ENCODE assay signal across 14 cellular contexts in the genomic region with DNA sequence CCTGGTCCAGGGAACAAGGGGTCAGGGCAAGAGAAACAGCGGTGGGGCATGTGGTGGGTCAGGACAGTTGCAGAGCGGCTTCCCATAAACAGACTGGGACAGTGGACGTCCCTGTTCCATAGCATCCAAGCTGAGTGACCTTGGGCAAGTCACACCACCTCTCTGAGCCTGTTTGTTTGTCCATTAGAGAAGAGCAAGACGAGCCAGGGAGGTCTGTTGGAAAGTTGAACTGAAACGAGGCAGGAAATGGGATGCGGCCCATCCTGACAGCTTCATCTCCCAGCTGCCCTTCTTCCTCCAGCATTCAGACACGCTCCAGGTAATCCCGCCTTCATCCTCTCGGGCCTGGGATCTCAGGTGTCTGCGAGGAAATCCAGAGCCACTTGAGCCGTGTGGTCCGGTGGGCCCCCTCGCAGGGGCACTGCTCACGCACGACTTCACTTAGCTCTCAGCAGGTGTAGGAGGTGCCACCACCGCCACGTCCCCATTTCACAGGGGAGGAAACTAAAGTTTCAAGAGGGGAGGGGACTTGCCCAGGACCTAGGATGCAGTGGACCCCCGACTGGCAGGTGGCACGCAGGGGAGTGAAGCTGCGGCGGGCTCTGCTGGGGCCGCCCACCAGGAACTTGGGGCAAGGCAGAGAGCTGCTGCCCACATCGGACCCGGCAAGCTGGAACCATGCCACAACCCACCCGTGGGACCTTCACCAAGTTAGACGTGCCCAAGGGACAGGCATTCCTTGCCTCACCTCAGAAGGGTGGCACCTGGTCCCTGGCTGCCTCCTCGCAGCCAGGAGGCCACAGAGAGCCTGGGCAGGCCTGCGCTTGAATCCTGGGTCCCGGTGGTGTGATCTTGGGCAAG. TPM values are rescaled to one million over a fixed set of nuclear protein-coding genes. Genes with fewer than 3 reads are reported as not detected.
DNase-seq lines count a peak whose midpoint lies in the region; ATAC-seq, FAIRE-seq and TF ChIP-seq lines count a peak whose summit lies in the region.
"Had no signal": no experiment of that assay in that cellular context is flagged by ENCODE, and none has a peak within 500 bp of the region (broad histone marks: within the 10 kb centered on the region; RNA-seq: fewer than 3 reads in every experiment).

No MANE protein-coding gene starts in this region.

- in situ Hi-C loops in GM12878 (cut with MboI) = no loop called here

- SMC1A ChIA-PET in GM12878 (lab: Charles Lee; ENCODE audit: uncharacterized antibody, unreplicated experiment) = interaction anchor here (0.9 to 3.3 kb wide), 7 partner anchors 21 to 171 kb away, joined by 3 to 11 read pairs (median 4); a partner anchor contains a TSS

- H3K9me3 ChIP-seq in BE2C = no peaks in the 10 kb centered on the region
- no peaks in the 10 kb centered on the region for H3K9me3 ChIP-seq in GM12878 (replicated peaks; ENCODE audit: control insufficient read depth, insufficient read depth, low read length)
- H3K9me3 ChIP-seq in mucosa of descending colon = no peaks in the 10 kb centered on the region

- H3K4me3 ChIP-seq in BE2C (ENCODE audit: low read depth, low read length) = no peak overlapping the region
- no peak overlapping the region for H3K4me3 ChIP-seq in GM12878
- peak overlapping the region; percentile 24 for H3K4me3 ChIP-seq in mucosa of descending colon

- H3K9ac ChIP-seq in GM12878 (ENCODE audit: control insufficient read depth, insufficient read depth, low read length) = no peak overlapping the region

- H3K36me3 ChIP-seq in BE2C = peaks cover 4% of the 10 kb centered on the region
- H3K36me3 ChIP-seq in GM12878 (ENCODE audit: control insufficient read depth in 2 of 2, insufficient read depth in 2 of 2, low read length in 1 of 2) = peaks cover 3 to 4% of the 10 kb centered on the region in 2 experiments; a peak in 3 of 4 replicates
- no peaks in the 10 kb centered on the region for H3K36me3 ChIP-seq in mucosa of descending colon (ENCODE audit: low read depth)

- no peaks in the 10 kb centered on the region for H3K4me1 ChIP-seq in BE2C
- H3K4me1 ChIP-seq in GM12878 (ENCODE audit: control insufficient read depth, insufficient read depth, low read length) = peaks cover 23% of the 10 kb centered on the region
- peaks cover 44% of the 10 kb centered on the region for H3K4me1 ChIP-seq in mucosa of descending colon (ENCODE audit: low read depth)

- no peak for FAIRE-seq in GM12878 (lab: Jason Lieb, UNC)

- CTCF ChIA-PET in GM12878 (lab: Yijun Ruan, JAX) (interaction anchor here (0.7 to 6.1 kb wide), 9 partner anchors 12 to 306 kb away, joined by 3 to 84 read pairs (median 4); a partner anchor contains a TSS), GM10248 (lab: Yijun Ruan, JAX) (interaction anchor here (0.7 to 7.3 kb wide), 7 partner anchors 10 to 172 kb away, joined by 3 to 110 read pairs (median 7); a partner anchor contains a TSS)

- no peak; the same call in none of the 2 replicates for TF ChIP-seq POLR2A in GM12878 (IDR thresholded peaks at IDR 0.05; ENCODE audit: low read depth, low read length)

- H2AFZ ChIP-seq in GM12878 (ENCODE audit: control insufficient read depth, low read depth, low read length) = no peak overlapping the region

- H3K4me2 ChIP-seq in GM12878 (ENCODE audit: control insufficient read depth, insufficient read depth) = no peak overlapping the region

- WGBS in GM12878 (ENCODE audit: insufficient coverage, insufficient replicate concordance, low lambda C conversion rate, missing lambda C conversion rate) = 76% methylated on average over 29 of the region's 29 CpGs

- H3K27ac ChIP-seq in GM12878 (ENCODE audit: control insufficient read depth, insufficient read depth) = peak overlapping the region; percentile 61

- DNase-seq in BE2C = peak; percentile 4
- no peak for DNase-seq in GM12878 (ENCODE audit: low read depth, low spot score)
- DNase-seq in mucosa of descending colon = peak in 2 of 3 donors; percentile 54 to 71
- no peak for DNase-seq in GM10248 (ENCODE audit: extremely low spot score)
- no peak for DNase-seq in mucosa of gallbladder (ENCODE audit: low spot score)
- DNase-seq: activated CD8-positive, alpha-beta T cell treated with anti-CD3 and anti-CD28 coated beads for 36 hours; activated naive CD4-positive, alpha-beta T cell treated with Interleukin-2 at 50 U/mL for 16 hours; DMS 273 treated with DMSO at 0.1 percent for 48 hours; GOT3; NCI-H446 treated with DMSO at 0.1 percent for 48 hours had no signal

- no peak for TF ChIP-seq RAD21 in GM12878 (IDR thresholded peaks at IDR 0.05; ENCODE audit: insufficient read depth, low read depth, low read length)

- no peaks in the 10 kb centered on the region for H4K20me1 ChIP-seq in GM12878 (ENCODE audit: control insufficient read depth, insufficient read depth)

- RAD21 ChIA-PET in GM12878 (lab: Charles Lee; ENCODE audit: unreplicated experiment) = interaction anchor here (1.2 to 1.5 kb wide), 2 partner anchors 14 to 42 kb away, joined by 3 to 5 read pairs; no protein-coding TSS in a partner anchor

- TF ChIP-seq CTCF in BE2C (IDR thresholded peaks at IDR 0.05; ENCODE audit: low read depth, low read length) (no peak), GM12878 (IDR thresholded peaks at IDR 0.05 in 2 of 3, conservative IDR thresholded peaks at IDR 0.05 in 1 of 3; ENCODE audit: control insufficient read depth in 2 of 3, extremely low read depth in 1 of 3, insufficient read depth in 1 of 3, low read depth in 3 of 3, low read length in 3 of 3) (no peak), mucosa of descending colon (IDR thresholded peaks at IDR 0.05) (no peak), GM10248 (IDR thresholded peaks at IDR 0.05; ENCODE audit: control extremely low read depth, extremely low read depth, low read depth, missing control alignments) (no peak)

- TF ChIP-seq EP300 in GM12878 (IDR thresholded peaks at IDR 0.05; ENCODE audit: borderline replicate concordance in 1 of 2, control insufficient read depth in 1 of 2, low read depth in 2 of 2, low read length in 2 of 2) = no peak

- POLR2A ChIA-PET in GM12878 (lab: Charles Lee) (interaction anchor here (1.5 to 2.8 kb wide), 2 partner anchors 14 to 23 kb away, joined by 3 to 10 read pairs; no protein-coding TSS in a partner anchor), GM10248 (lab: Yijun Ruan, JAX) (no interaction called here)

- intact Hi-C loops in GM12878 (cut with micrococcal nuclease; ENCODE audit: unreplicated experiment) = no loop called here
- intact Hi-C loops in mucosa of descending colon (cut with DNase I, micrococcal nuclease) = loop anchor here (10.0 kb wide), 4 partner anchors 50 to 170 kb away; a partner anchor contains a TSS

- H3K27me3 ChIP-seq in BE2C (no peaks in the 10 kb centered on the region), GM12878 (replicated peaks in 1 of 2; ENCODE audit: control insufficient read depth in 2 of 2, insufficient read depth in 2 of 2, low read length in 1 of 2) (no peaks in the 10 kb centered on the region)

- ATAC-seq in GM12878 (no peak), mucosa of descending colon (peak; percentile 0), HG02870 (IDR thresholded peaks at IDR 0.05; ENCODE audit: unreplicated experiment) (no peak)
- ATAC-seq: activated CD8-positive, alpha-beta T cell treated with anti-CD3 and anti-CD28 coated beads for 36 hours; Panc1 had no signal

- no peaks in the 10 kb centered on the region for H3K79me2 ChIP-seq in GM12878 (ENCODE audit: control insufficient read depth, insufficient read depth, low read length)

- BruUV-seq in GM12878 (replicated peaks; lab: Mats Ljungman, UMichigan) = no TSS peak

RNA-seq across cellular contexts. Expression of a gene that starts 13.0 kb away (rescaled TPM):
- 511 TPM for polyA plus RNA-seq in BE2C (2012; ENCODE audit: insufficient read depth, insufficient read length, low read depth)
- total RNA-seq in GM12878 (2013; cell fraction: nucleolus; rRNA removed) = 116 TPM in 2 replicates
- total RNA-seq in GM12878 (2014; rRNA removed) (127 and 141 TPM in 2 replicates), GM12878 (2014; rRNA removed; fragmentation: Illumina TruSeq; extraction: Trizol) (45.8 and 57.9 TPM in 2 replicates), GM12878 (2021) (99.5 and 106 TPM in 2 replicates), mucosa of descending colon (10 to 100 TPM; 65.3 to 99.7 (median 90.6) TPM), mucosa of gallbladder (61.5 TPM)
- 19.0 TPM for polyA plus RNA-seq in GM12878 (2011; ENCODE audit: low read depth)
- polyA plus RNA-seq in GM12878 (2011; rRNA removed) (54.8 and 98.8 TPM in 2 replicates), GM12878 (2014; fragmentation: Illumina TruSeq; extraction: Trizol) (34.3 and 59.9 TPM in 2 replicates), GM12878 (2014; fragmentation: Nextera tagmentation; extraction: Ambion mirVana) (1 to 10 TPM; 2.1 to 7.0 TPM), GM12878 (2014; rRNA removed) (107 and 125 TPM in 2 replicates), GM12878 (2016; fragmentation: Nextera tagmentation; extraction: Ambion mirVana) (100 to 1,000 TPM; 114 to 131 TPM)
- 104 and 167 TPM in 2 replicates for polyA plus RNA-seq in GM12878 (2011; cell fraction: cytosol; rRNA removed)
- 214 and 242 TPM in 2 replicates for polyA plus RNA-seq in GM12878 (2011; cell fraction: nucleus; rRNA removed)
- 37.4 and 47.3 TPM in 2 replicates for polyA plus RNA-seq in GM12878 (2012)
- 67.9 and 113 TPM in 2 replicates for polyA minus RNA-seq in GM12878 (2011; rRNA and poly(A)+ RNA removed)
- polyA minus RNA-seq in GM12878 (2011; cell fraction: cytosol; rRNA and poly(A)+ RNA removed) = 32.5 and 41.4 TPM in 2 replicates
- 42.6 and 74.1 TPM in 2 replicates for polyA minus RNA-seq in GM12878 (2011; cell fraction: nucleus; rRNA and poly(A)+ RNA removed)

RNA-seq across cellular contexts. Expression of a gene that starts 34.7 kb away (rescaled TPM):
- polyA plus RNA-seq in BE2C (2012; ENCODE audit: insufficient read depth, insufficient read length, low read depth) = not detected
- not detected in 2 replicates for total RNA-seq in GM12878 (2013; cell fraction: nucleolus; rRNA removed)
- total RNA-seq in GM12878 (2014; rRNA removed) = not detected in 2 replicates
- total RNA-seq in GM12878 (2014; rRNA removed; fragmentation: Illumina TruSeq; extraction: Trizol) = not detected in 2 replicates
- not detected in 2 replicates for total RNA-seq in GM12878 (2021)
- not detected for polyA plus RNA-seq in GM12878 (2011; ENCODE audit: low read depth)
- polyA plus RNA-seq in GM12878 (2011; rRNA removed) = not detected in 2 replicates
- polyA plus RNA-seq in GM12878 (2011; cell fraction: cytosol; rRNA removed) = not detected in 2 replicates
- not detected in 2 replicates for polyA plus RNA-seq in GM12878 (2011; cell fraction: nucleus; rRNA removed)
- polyA plus RNA-seq in GM12878 (2012) = not detected in 2 replicates
- not detected in 2 replicates for polyA plus RNA-seq in GM12878 (2014; fragmentation: Illumina TruSeq; extraction: Trizol)
- not detected for polyA plus RNA-seq in GM12878 (2014; fragmentation: Nextera tagmentation; extraction: Ambion mirVana)
- polyA plus RNA-seq in GM12878 (2014; rRNA removed) = not detected in 2 replicates
- not detected for polyA plus RNA-seq in GM12878 (2016; fragmentation: Nextera tagmentation; extraction: Ambion mirVana)
- polyA minus RNA-seq in GM12878 (2011; rRNA and poly(A)+ RNA removed) = not detected in 2 replicates
- not detected in 2 replicates for polyA minus RNA-seq in GM12878 (2011; cell fraction: cytosol; rRNA and poly(A)+ RNA removed)
- polyA minus RNA-seq in GM12878 (2011; cell fraction: nucleus; rRNA and poly(A)+ RNA removed) = not detected in 2 replicates
- total RNA-seq in mucosa of descending colon = 100 to 1,000 TPM in 1 of 3 donors, 10 to 100 TPM in 2; 16.8 to 456 (median 20.5) TPM
- total RNA-seq in mucosa of gallbladder = 85.5 TPM
- total RNA-seq: activated CD8-positive, alpha-beta T cell treated with anti-CD3 and anti-CD28 coated beads for 36 hours; myocyte; T-helper 2 cell treated with Interferon-gamma antibody and Interleukin-4, amounts not matched to agents 100 ng/mL and 5 ng/mL, for 36 hours had no signal

RNA-seq across cellular contexts. Expression of a gene that starts 45.5 kb away (rescaled TPM):
- 221 TPM for polyA plus RNA-seq in BE2C (2012; ENCODE audit: insufficient read depth, insufficient read length, low read depth)
- total RNA-seq in GM12878 (2013; cell fraction: nucleolus; rRNA removed) = 10.9 and 11.9 TPM in 2 replicates
- total RNA-seq in GM12878 (2014; rRNA removed) (184 and 194 TPM in 2 replicates), GM12878 (2014; rRNA removed; fragmentation: Illumina TruSeq; extraction: Trizol) (24.1 and 32.2 TPM in 2 replicates), GM12878 (2021) (96.5 and 102 TPM in 2 replicates), mucosa of descending colon (10 to 100 TPM; 33.7 to 46.8 (median 37.6) TPM), mucosa of gallbladder (75.4 TPM)
- 23.4 TPM for polyA plus RNA-seq in GM12878 (2011; ENCODE audit: low read depth)
- polyA plus RNA-seq in GM12878 (2011; rRNA removed) (13.2 and 36.5 TPM in 2 replicates), GM12878 (2014; fragmentation: Illumina TruSeq; extraction: Trizol) (2.9 and 11.3 TPM in 2 replicates), GM12878 (2014; fragmentation: Nextera tagmentation; extraction: Ambion mirVana) (10 to 100 TPM in 1 of 2 experiments, 1 to 10 TPM in 1; 3.8 to 13.5 TPM), GM12878 (2014; rRNA removed) (155 and 163 TPM in 2 replicates), GM12878 (2016; fragmentation: Nextera tagmentation; extraction: Ambion mirVana) (100 to 1,000 TPM in 1 of 2 experiments, 10 to 100 TPM in 1; 95.9 to 115 TPM)
- polyA plus RNA-seq in GM12878 (2011; cell fraction: cytosol; rRNA removed) = 104 and 158 TPM in 2 replicates
- 60.6 and 65.1 TPM in 2 replicates for polyA plus RNA-seq in GM12878 (2011; cell fraction: nucleus; rRNA removed)
- 89.0 and 104 TPM in 2 replicates for polyA plus RNA-seq in GM12878 (2012)
- polyA minus RNA-seq in GM12878 (2011; rRNA and poly(A)+ RNA removed) = 5.5 and 32.3 TPM in 2 replicates
- 34.6 and 49.3 TPM in 2 replicates for polyA minus RNA-seq in GM12878 (2011; cell fraction: cytosol; rRNA and poly(A)+ RNA removed)
- polyA minus RNA-seq in GM12878 (2011; cell fraction: nucleus; rRNA and poly(A)+ RNA removed) = 11.5 and 15.9 TPM in 2 replicates

RNA-seq across cellular contexts. Expression of a gene that starts 46.5 kb away (rescaled TPM):
- polyA plus RNA-seq in BE2C (2012; ENCODE audit: insufficient read depth, insufficient read length, low read depth) = 23.7 TPM
- total RNA-seq in GM12878 (2013; cell fraction: nucleolus; rRNA removed) = 21.3 and 21.7 TPM in 2 replicates
- total RNA-seq in GM12878 (2014; rRNA removed) (17.1 and 17.5 TPM in 2 replicates), GM12878 (2014; rRNA removed; fragmentation: Illumina TruSeq; extraction: Trizol) (10.1 and 10.2 TPM in 2 replicates), GM12878 (2021) (14.3 and 15.7 TPM in 2 replicates), mucosa of descending colon (10 to 100 TPM; 19.1 to 27.3 (median 21.3) TPM), mucosa of gallbladder (77.7 TPM)
- polyA plus RNA-seq in GM12878 (2011; ENCODE audit: low read depth) = 3.3 TPM
- polyA plus RNA-seq in GM12878 (2011; rRNA removed) (5.9 and 8.2 TPM in 2 replicates), GM12878 (2014; fragmentation: Illumina TruSeq; extraction: Trizol) (3.2 and 6.6 TPM in 2 replicates), GM12878 (2014; fragmentation: Nextera tagmentation; extraction: Ambion mirVana) (under 1 TPM in 1 of 2 experiments, not detected in 1; 0.04 TPM), GM12878 (2014; rRNA removed) (12.4 and 13.4 TPM in 2 replicates), GM12878 (2016; fragmentation: Nextera tagmentation; extraction: Ambion mirVana) (10 to 100 TPM; 12.4 to 13.6 TPM)
- polyA plus RNA-seq in GM12878 (2011; cell fraction: cytosol; rRNA removed) = 6.2 and 8.2 TPM in 2 replicates
- polyA plus RNA-seq in GM12878 (2011; cell fraction: nucleus; rRNA removed) = 10.2 and 14.8 TPM in 2 replicates
- 7.6 and 8.5 TPM in 2 replicates for polyA plus RNA-seq in GM12878 (2012)
- polyA minus RNA-seq in GM12878 (2011; rRNA and poly(A)+ RNA removed) = 5.6 and 9.7 TPM in 2 replicates
- polyA minus RNA-seq in GM12878 (2011; cell fraction: cytosol; rRNA and poly(A)+ RNA removed) = 3.7 and 5.5 TPM in 2 replicates
- 3.9 and 5.6 TPM in 2 replicates for polyA minus RNA-seq in GM12878 (2011; cell fraction: nucleus; rRNA and poly(A)+ RNA removed)

RNA-seq across cellular contexts. Expression of a gene that starts 47.4 kb away (rescaled TPM):
- polyA plus RNA-seq in BE2C (2012; ENCODE audit: insufficient read depth, insufficient read length, low read depth) = 10.3 TPM
- 8.3 and 10.0 TPM in 2 replicates for total RNA-seq in GM12878 (2013; cell fraction: nucleolus; rRNA removed)
- total RNA-seq in GM12878 (2014; rRNA removed) (10.7 and 14.2 TPM in 2 replicates), GM12878 (2014; rRNA removed; fragmentation: Illumina TruSeq; extraction: Trizol) (6.3 and 6.4 TPM in 2 replicates), GM12878 (2021) (8.6 and 10.3 TPM in 2 replicates), mucosa of descending colon (10 to 100 TPM; 10.4 to 12.6 (median 11.9) TPM), mucosa of gallbladder (12.0 TPM)
- polyA plus RNA-seq in GM12878 (2011; ENCODE audit: low read depth) = 4.5 TPM
- polyA plus RNA-seq in GM12878 (2011; rRNA removed) (6.1 and 9.4 TPM in 2 replicates), GM12878 (2014; fragmentation: Illumina TruSeq; extraction: Trizol) (5.2 and 6.2 TPM in 2 replicates), GM12878 (2014; fragmentation: Nextera tagmentation; extraction: Ambion mirVana) (1 to 10 TPM; 2.4 to 5.2 TPM), GM12878 (2014; rRNA removed) (8.5 and 9.3 TPM in 2 replicates), GM12878 (2016; fragmentation: Nextera tagmentation; extraction: Ambion mirVana) (1 to 10 TPM; 5.0 to 7.9 TPM)
- 12.1 and 15.0 TPM in 2 replicates for polyA plus RNA-seq in GM12878 (2011; cell fraction: cytosol; rRNA removed)
- 5.9 and 7.8 TPM in 2 replicates for polyA plus RNA-seq in GM12878 (2011; cell fraction: nucleus; rRNA removed)
- polyA plus RNA-seq in GM12878 (2012) = 8.4 and 9.3 TPM in 2 replicates
- polyA minus RNA-seq in GM12878 (2011; rRNA and poly(A)+ RNA removed) = 11.7 and 16.2 TPM in 2 replicates
- 6.7 and 10.7 TPM in 2 replicates for polyA minus RNA-seq in GM12878 (2011; cell fraction: cytosol; rRNA and poly(A)+ RNA removed)
- 1.8 and 5.3 TPM in 2 replicates for polyA minus RNA-seq in GM12878 (2011; cell fraction: nucleus; rRNA and poly(A)+ RNA removed)

Comparison
In these comparisons a context has a peak if more than half of its experiments do, and no peak if none do; other contexts are left out.
1. DNase-seq: peak in BE2C (single experiment) and mucosa of descending colon (2 of 3); none in GM12878 (single experiment), GM10248 (single experiment) and mucosa of gallbladder (single experiment).
2. RNA of a gene that starts 34.7 kb away (total RNA-seq): 85.5 TPM in mucosa of gallbladder (single experiment) and 16.8 to 456 TPM in mucosa of descending colon; not detected in GM12878; every median in the first group is over 10 times any median in the second.